1 cellular context compared by ENCODE assay signal in the genomic region with DNA sequence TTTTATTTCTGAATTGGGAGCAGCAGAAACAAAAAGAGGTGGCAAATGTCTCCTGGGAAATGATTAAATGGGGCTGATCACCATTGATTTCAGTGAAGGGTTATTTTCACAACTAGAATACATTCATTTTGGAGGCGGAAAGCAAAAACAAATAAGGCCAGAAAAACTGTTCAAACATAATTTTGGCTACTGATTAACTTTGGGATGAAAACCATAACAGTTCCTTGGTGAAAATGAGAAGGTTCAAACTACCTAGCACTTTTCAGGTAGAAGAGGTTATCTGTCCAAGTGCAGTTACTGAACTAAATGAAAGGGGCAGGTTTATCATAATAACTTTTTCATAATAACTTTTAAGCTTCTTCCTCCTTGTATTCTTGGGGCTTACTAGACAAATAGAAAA.
TF ChIP-seq lines count a peak whose summit lies in the region.

No MANE protein-coding gene starts in this region.

TF ChIP-seq in endothelial cell of umbilical vein, 7 proteins besides CTCF, POLR2A, EP300 and RAD21 (continued from another document):
- TF ChIP-seq MYC (IDR thresholded peaks at IDR 0.05; ENCODE audit: low read depth, low read length) (no peak), GATA2 (IDR thresholded peaks at IDR 0.05; ENCODE audit: insufficient read depth, insufficient read length, low read depth, low read length) (no peak), POLR2AphosphoS5 (IDR thresholded peaks at IDR 0.05; ENCODE audit: insufficient read depth, low read depth, low read length) (no peak)
TF ChIP-seq in endothelial cell of umbilical vein: peak in this region for 0.
